ENCODE assay signal across 5 cellular contexts in genomic region chr16:35909351-35909954, GRCh38.
"Had no signal": no experiment of that assay in that cellular context is flagged by ENCODE, and none has a peak within 500 bp of the region (broad histone marks: within the 10 kb centered on the region; RNA-seq: fewer than 3 reads in every experiment).

No MANE protein-coding gene starts in this region.

- H3K9ac ChIP-seq: GM23248 had no signal

- DNase-seq: GM23248, GOT3, H7, HFFc6 had no signal

- H2AFZ ChIP-seq: GM23248 had no signal

- H3K36me3 ChIP-seq: HAP-1 had no signal

- H3K4me1 ChIP-seq: HAP-1 had no signal

- H3K27ac ChIP-seq: GM23248 had no signal

- H3K4me3 ChIP-seq: GM23248, HAP-1 had no signal

- H3K9me3 ChIP-seq: HAP-1 had no signal
